ENCODE assay signal across 1 cellular context in the genomic region with DNA sequence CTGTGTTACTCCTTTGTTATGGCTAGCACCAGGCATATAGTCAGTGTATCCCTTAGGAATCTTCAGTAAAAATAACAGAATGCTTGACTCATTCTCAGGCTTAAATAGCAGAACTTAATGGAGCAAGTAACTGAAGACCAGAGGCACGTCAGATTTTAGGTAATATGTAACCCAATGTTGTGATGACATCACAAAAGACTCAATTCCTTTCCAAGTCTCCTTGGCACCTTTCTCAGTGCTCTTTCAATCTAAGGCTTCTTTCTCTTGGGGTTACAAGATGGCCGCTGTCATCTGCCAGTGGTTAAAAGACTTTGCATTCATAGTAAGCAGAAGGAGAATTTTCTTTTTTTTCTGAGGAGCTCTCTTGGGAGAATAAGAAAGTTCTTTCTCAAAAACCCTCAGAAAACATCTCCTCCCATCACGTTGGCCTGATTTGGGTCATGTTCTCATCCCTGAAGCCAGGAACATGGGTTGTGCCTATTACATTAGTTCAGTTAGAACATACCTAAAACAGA.
TF ChIP-seq lines count a peak whose summit lies in the region.

No MANE protein-coding gene starts in this region.

TF ChIP-seq in GM23338, 12 proteins besides CTCF, POLR2A, EP300 and RAD21 (continued from another document):
- TF ChIP-seq, protein P1, sequence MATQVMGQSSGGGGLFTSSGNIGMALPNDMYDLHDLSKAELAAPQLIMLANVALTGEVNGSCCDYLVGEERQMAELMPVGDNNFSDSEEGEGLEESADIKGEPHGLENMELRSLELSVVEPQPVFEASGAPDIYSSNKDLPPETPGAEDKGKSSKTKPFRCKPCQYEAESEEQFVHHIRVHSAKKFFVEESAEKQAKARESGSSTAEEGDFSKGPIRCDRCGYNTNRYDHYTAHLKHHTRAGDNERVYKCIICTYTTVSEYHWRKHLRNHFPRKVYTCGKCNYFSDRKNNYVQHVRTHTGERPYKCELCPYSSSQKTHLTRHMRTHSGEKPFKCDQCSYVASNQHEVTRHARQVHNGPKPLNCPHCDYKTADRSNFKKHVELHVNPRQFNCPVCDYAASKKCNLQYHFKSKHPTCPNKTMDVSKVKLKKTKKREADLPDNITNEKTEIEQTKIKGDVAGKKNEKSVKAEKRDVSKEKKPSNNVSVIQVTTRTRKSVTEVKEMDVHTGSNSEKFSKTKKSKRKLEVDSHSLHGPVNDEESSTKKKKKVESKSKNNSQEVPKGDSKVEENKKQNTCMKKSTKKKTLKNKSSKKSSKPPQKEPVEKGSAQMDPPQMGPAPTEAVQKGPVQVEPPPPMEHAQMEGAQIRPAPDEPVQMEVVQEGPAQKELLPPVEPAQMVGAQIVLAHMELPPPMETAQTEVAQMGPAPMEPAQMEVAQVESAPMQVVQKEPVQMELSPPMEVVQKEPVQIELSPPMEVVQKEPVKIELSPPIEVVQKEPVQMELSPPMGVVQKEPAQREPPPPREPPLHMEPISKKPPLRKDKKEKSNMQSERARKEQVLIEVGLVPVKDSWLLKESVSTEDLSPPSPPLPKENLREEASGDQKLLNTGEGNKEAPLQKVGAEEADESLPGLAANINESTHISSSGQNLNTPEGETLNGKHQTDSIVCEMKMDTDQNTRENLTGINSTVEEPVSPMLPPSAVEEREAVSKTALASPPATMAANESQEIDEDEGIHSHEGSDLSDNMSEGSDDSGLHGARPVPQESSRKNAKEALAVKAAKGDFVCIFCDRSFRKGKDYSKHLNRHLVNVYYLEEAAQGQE (IDR thresholded peaks at IDR 0.05; ENCODE audit: unreplicated experiment) = no peak
- no peak for TF ChIP-seq STAT1 (IDR thresholded peaks at IDR 0.05; ENCODE audit: unreplicated experiment)
- TF ChIP-seq NANOG (IDR thresholded peaks at IDR 0.05; ENCODE audit: borderline replicate concordance) = no peak
- TF ChIP-seq CREB1 (CRISPR knock-in tag; IDR thresholded peaks at IDR 0.05; ENCODE audit: low read depth) = no peak
- TF ChIP-seq JUNB (IDR thresholded peaks at IDR 0.05; ENCODE audit: unreplicated experiment) = no peak
